In the genomic region with DNA sequence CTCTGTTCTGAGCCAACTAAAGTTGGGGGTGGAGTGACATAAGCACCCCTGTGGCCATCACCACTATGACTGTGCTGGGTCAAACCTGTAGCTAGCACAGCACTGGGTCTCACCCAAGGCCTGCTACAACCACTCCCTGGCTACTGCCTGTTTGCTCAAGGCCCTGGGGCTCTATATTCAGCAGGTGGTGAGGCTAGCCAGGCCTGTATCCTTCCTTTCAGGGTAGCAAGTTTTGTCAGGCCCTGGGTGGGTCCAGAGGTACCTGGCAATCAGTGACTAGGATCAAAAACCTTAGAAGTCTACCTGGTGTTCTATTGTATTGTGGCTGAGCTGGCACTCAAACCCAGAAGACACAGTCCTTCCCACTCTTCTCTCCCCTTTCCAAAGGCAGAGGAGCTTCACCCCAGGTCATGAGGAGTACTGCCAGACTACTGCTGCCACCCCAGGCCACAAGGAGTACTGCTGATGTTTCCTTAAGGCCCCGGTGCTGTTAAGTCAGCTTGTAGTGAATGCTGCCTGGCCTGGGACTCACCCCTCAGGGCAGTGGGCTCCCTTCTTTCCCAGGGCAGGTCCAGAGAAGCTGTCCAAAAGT, we compare ENCODE assay signal across 9 cellular contexts.
A peak's percentile ranks its signal among the peaks of the same experiment; 100 is the strongest.
DNase-seq lines count a peak whose midpoint lies in the region; ATAC-seq and TF ChIP-seq lines count a peak whose summit lies in the region.
"Had no signal": no experiment of that assay in that cellular context is flagged by ENCODE, and none has a peak within 500 bp of the region (broad histone marks: within the 10 kb centered on the region; RNA-seq: fewer than 3 reads in every experiment).

No MANE protein-coding gene starts in this region.

- no peak overlapping the region for H3K4me3 ChIP-seq in transverse colon

- WGBS in transverse colon (ENCODE audit: low coverage in 1 of 2), 2 donors = 40 to 55% methylated on average over 1 of the region's 1 CpG

- TF ChIP-seq CTCF in transverse colon (IDR thresholded peaks at IDR 0.05) = no peak

- no peak for TF ChIP-seq POLR2A in transverse colon (IDR thresholded peaks at IDR 0.05)

- H3K4me1 ChIP-seq in transverse colon = no peaks in the 10 kb centered on the region

- H3K4me3 Mint-ChIP-seq in T-helper 17 cell = no peak overlapping the region

- no peaks in the 10 kb centered on the region for H3K4me1 Mint-ChIP-seq in T-helper 17 cell

- peaks cover 24% of the 10 kb centered on the region for H3K27me3 Mint-ChIP-seq in T-helper 17 cell

- DNase-seq in ACHN (peak; percentile 2), T-helper 17 cell (no peak), NCI-H748 treated with DMSO at 0.1 percent for 48 hours (lab: John Stamatoyannopoulos, UW) (no peak), transverse colon (no peak)
- DNase-seq in activated T-cell treated with anti-CD3 and anti-CD28 coated beads, Interleukin-2, amount 50 U/mL, for 1 hour = no peak
- no peak for DNase-seq in activated effector memory CD4-positive, alpha-beta T cell treated with anti-CD3 and anti-CD28 coated beads, Interleukin-2, amount 50 U/mL, for 16 hours

- no peak overlapping the region for H3K27ac ChIP-seq in transverse colon

- H3K9me3 ChIP-seq in T-helper 17 cell (ENCODE audit: control insufficient read depth, low read length, poor library complexity, severe bottlenecking) (no peaks in the 10 kb centered on the region), transverse colon (no peaks in the 10 kb centered on the region)

- no peaks in the 10 kb centered on the region for H3K36me3 ChIP-seq in transverse colon

- in situ Hi-C loops in ACHN (cut with HindIII; ENCODE audit: low pct_ligation_motif_present, low pct_unique_long_range_greater_than_20kb, low sequenced_read_pairs) (no loop called here), transverse colon (cut with MboI; ENCODE audit: low pct_ligation_motif_present in 1 of 4, low pct_unique_long_range_greater_than_20kb in 1 of 4, low sequenced_read_pairs in 3 of 4) (no loop called here)

- ATAC-seq in GM18907 (IDR thresholded peaks at IDR 0.05; ENCODE audit: unreplicated experiment) = peak; percentile 88
- ATAC-seq in HG03135 (IDR thresholded peaks at IDR 0.05; ENCODE audit: unreplicated experiment) = peak; percentile 51
- peak; percentile 33 for ATAC-seq in T-helper 17 cell

- no peak for TF ChIP-seq EP300 in transverse colon (IDR thresholded peaks at IDR 0.05; ENCODE audit: low read depth)

- peaks cover 3% of the 10 kb centered on the region for H3K36me3 Mint-ChIP-seq in T-helper 17 cell (ENCODE audit: low read depth)
- H3K36me3 Mint-ChIP-seq: activated naive CD4-positive, alpha-beta T cell treated with anti-CD3 and anti-CD28 coated beads, Interleukin-2, amount 50 U/mL, for 72 hours had no signal

- intact Hi-C loops in transverse colon (cut with DNase I; ENCODE audit: low total_unique reads) = no loop called here

- no peaks in the 10 kb centered on the region for H3K27me3 ChIP-seq in transverse colon

- H3K27ac Mint-ChIP-seq in T-helper 17 cell = no peak overlapping the region
- H3K27ac Mint-ChIP-seq: activated naive CD4-positive, alpha-beta T cell treated with anti-CD3 and anti-CD28 coated beads, Interleukin-2, amount 50 U/mL, for 72 hours had no signal

Comparison
In these comparisons a context has a peak if more than half of its experiments do, and no peak if none do; other contexts are left out.
1. ATAC-seq: peak in every context shown above with its lines; median percentile 88 in GM18907; 51 in HG03135; 33 in T-helper 17 cell.